In genomic region chr12:45284096-45284901, GRCh38 we compare ENCODE assay signal across 10 cellular contexts.
DNase-seq lines count a peak whose midpoint lies in the region; ATAC-seq and TF ChIP-seq lines count a peak whose summit lies in the region.
"Had no signal": no experiment of that assay in that cellular context is flagged by ENCODE, and none has a peak within 500 bp of the region (broad histone marks: within the 10 kb centered on the region; RNA-seq: fewer than 3 reads in every experiment).

No MANE protein-coding gene starts in this region.

- TF ChIP-seq CTCF in PC-3 (conservative IDR thresholded peaks at IDR 0.05; ENCODE audit: low read depth, low read length) (no peak), fibroblast of lung (conservative IDR thresholded peaks at IDR 0.05 in 1 of 2, IDR thresholded peaks at IDR 0.05 in 1 of 2; ENCODE audit: low read depth in 1 of 2, low read length in 2 of 2) (peak in 1 of 2 donors; percentile 15), retinal pigment epithelial cell (conservative IDR thresholded peaks at IDR 0.05; ENCODE audit: low read depth, low read length) (peak; percentile 35)

- H4K20me1 ChIP-seq in PC-3 (ENCODE audit: low read length) (no peaks in the 10 kb centered on the region), fibroblast of lung (ENCODE audit: control insufficient read depth, extremely low read depth, insufficient read depth, low read length) (no peaks in the 10 kb centered on the region)

- peak overlapping the region; percentile 78 for H3K27ac ChIP-seq in PC-3 (ENCODE audit: low read length)
- H3K27ac ChIP-seq in fibroblast of lung (ENCODE audit: insufficient read depth, low read length): peak overlapping the region; percentile 32

- CTCF ChIA-PET in PC-3 (lab: Charles Lee): no interaction called here

- BruUV-seq in PC-3 (replicated peaks; lab: Mats Ljungman, UMichigan): no TSS peak

- H3K9me3 ChIP-seq in PC-3 (ENCODE audit: low read length) (no peaks in the 10 kb centered on the region), fibroblast of lung (ENCODE audit: control insufficient read depth, insufficient read depth, low read depth, low read length) (no peaks in the 10 kb centered on the region)

- H3K4me3 ChIP-seq in H7 (ENCODE audit: insufficient read depth, low read depth, low read length): no peak overlapping the region
- H3K4me3 ChIP-seq in PC-3 (ENCODE audit: low read length): peak overlapping the region; percentile 22
- no peak overlapping the region for H3K4me3 ChIP-seq in fibroblast of lung (replicated peaks in 1 of 4; ENCODE audit: control extremely low read depth in 1 of 4, insufficient read depth in 1 of 4, low read depth in 3 of 4, low read length in 4 of 4)
- H3K4me3 ChIP-seq in retinal pigment epithelial cell (ENCODE audit: low read length): no peak overlapping the region

- H3K4me1 ChIP-seq in PC-3 (ENCODE audit: insufficient read depth, low read length) (peaks cover 23% of the 10 kb centered on the region), fibroblast of lung (ENCODE audit: control insufficient read depth, extremely low read depth, insufficient read depth, low read length) (peaks cover 6% of the 10 kb centered on the region)

- DNase-seq in H7: peak; percentile 23
- DNase-seq in PC-3: peak; percentile 81
- DNase-seq in fibroblast of lung (ENCODE audit: low read depth in 2 of 2): peak; percentile 50 to 95
- DNase-seq in retinal pigment epithelial cell (ENCODE audit: low read depth): peak; percentile 73
- DNase-seq in GDM1 (lab: John Stamatoyannopoulos, UW): no peak
- no peak for DNase-seq in Ammon's horn (ENCODE audit: low spot score)
- DNase-seq: NCI-H1436 had no signal

- H3K4me2 ChIP-seq in PC-3 (ENCODE audit: low read length) (peak overlapping the region; percentile 58), fibroblast of lung (ENCODE audit: extremely low read depth, insufficient read depth, low read length) (no peak overlapping the region)

- H3K79me2 ChIP-seq in PC-3 (ENCODE audit: low read length) (no peaks in the 10 kb centered on the region), fibroblast of lung (ENCODE audit: control insufficient read depth, insufficient read depth, low read length) (peaks cover 8% of the 10 kb centered on the region)

- intact Hi-C loops in PC-3 (cut with micrococcal nuclease): loop anchor here (5.0 kb wide), 1 partner anchor 38 kb away; no protein-coding TSS in a partner anchor

- peak overlapping the region; percentile 9; the same call in 1 of the 2 replicates for H2AFZ ChIP-seq in PC-3 (ENCODE audit: low read length)
- H2AFZ ChIP-seq in fibroblast of lung (ENCODE audit: low read length): no peak overlapping the region

- H3K27me3 ChIP-seq in H7 (ENCODE audit: control insufficient read depth, insufficient read depth, low read length) (no peaks in the 10 kb centered on the region), PC-3 (ENCODE audit: low read length) (no peaks in the 10 kb centered on the region), fibroblast of lung (ENCODE audit: control insufficient read depth, insufficient read depth, low read length) (no peaks in the 10 kb centered on the region)

- H3K36me3 ChIP-seq in H7 (replicated peaks; ENCODE audit: control insufficient read depth, insufficient read depth, low read length) (no peaks in the 10 kb centered on the region), PC-3 (ENCODE audit: low read depth, low read length) (no peaks in the 10 kb centered on the region), fibroblast of lung (ENCODE audit: control insufficient read depth, insufficient read depth, low read length) (no peaks in the 10 kb centered on the region)

- H3K9ac ChIP-seq in PC-3 (ENCODE audit: low read length) (0 out of 2 replicates have a peak overlapping the region, but pooled peaks have one; percentile 10), fibroblast of lung (ENCODE audit: insufficient read depth, low read length) (no peak overlapping the region)

- POLR2A ChIA-PET in PC-3 (lab: Charles Lee; ENCODE audit: unreplicated experiment): no interaction called here

- peak; percentile 94 for ATAC-seq in PC-3
- ATAC-seq in GM19455 (IDR thresholded peaks at IDR 0.05; ENCODE audit: unreplicated experiment): no peak
- ATAC-seq in GM21447 (IDR thresholded peaks at IDR 0.05; ENCODE audit: unreplicated experiment): no peak
- ATAC-seq: activated CD4-positive, CD25-positive, alpha-beta regulatory T cell treated with anti-CD3 and anti-CD28 coated beads, Interleukin-2, amount 50 U/mL, for 24 hours had no signal

- no peaks in the 10 kb centered on the region for H3K9me2 ChIP-seq in PC-3 (replicated peaks; ENCODE audit: low read length)

- no peaks in the 10 kb centered on the region for H3F3A ChIP-seq in PC-3 (ENCODE audit: low read length, unreplicated experiment)

Comparison
In these comparisons a context has a peak if more than half of its experiments do, and no peak if none do; other contexts are left out.
1. DNase-seq: peak in H7 (single experiment), PC-3 (single experiment), fibroblast of lung (2 of 2) and retinal pigment epithelial cell (single experiment); none in GDM1 (single experiment) and Ammon's horn (single experiment).